ENCODE assay signal across 7 cellular contexts in genomic region chr17:8210761-8211458, GRCh38. TPM values are rescaled to one million over a fixed set of nuclear protein-coding genes. Genes with fewer than 3 reads are reported as not detected.
DNase-seq lines count a peak whose midpoint lies in the region; ATAC-seq, FAIRE-seq and TF ChIP-seq lines count a peak whose summit lies in the region.

No MANE protein-coding gene starts in this region.

- TF ChIP-seq POLR2A in H1 (IDR thresholded peaks at IDR 0.05; ENCODE audit: control extremely low read depth in 1 of 2, low read depth in 2 of 2, low read length in 2 of 2) = no peak

- no peak overlapping the region for H3K18ac ChIP-seq in H1 (ENCODE audit: extremely low read depth, low read length)

- H4K8ac ChIP-seq in H1 (ENCODE audit: extremely low read depth, insufficient read depth, low read length) = no peak overlapping the region

- CTCF ChIA-PET in H1 (lab: Charles Lee; ENCODE audit: partially characterized antibody) = interaction anchor here (0.5 to 1.9 kb wide), 7 partner anchors 9 to 118 kb away, joined by 3 to 4 read pairs (median 3); no protein-coding TSS in a partner anchor

- no peak overlapping the region for H2AFZ ChIP-seq in H1 (ENCODE audit: low read length)
- no peak overlapping the region for H2AFZ ChIP-seq in neural cell (ENCODE audit: low read depth, low read length)

- no peaks in the 10 kb centered on the region for H3K9me2 ChIP-seq in neural cell (ENCODE audit: insufficient read depth, low read length)

- no peak overlapping the region for H3K23ac ChIP-seq in H1 (ENCODE audit: insufficient read length)

- no peak for DNase-seq in GM19239 (ENCODE audit: insufficient read length, low spot score)
- peak; percentile 57 for DNase-seq in NCI-H69 (lab: John Stamatoyannopoulos, UW)
- DNase-seq in H1 (ENCODE audit: low read depth in 1 of 2, low spot score in 2 of 2) = peak in 1 of 2 experiments; percentile 63
- DNase-seq in NCI-H2107 treated with DMSO at 0.1 percent for 48 hours (lab: John Stamatoyannopoulos, UW; ENCODE audit: unreplicated experiment) = no peak
- no peak for DNase-seq in substantia nigra (lab: John Stamatoyannopoulos, UW)

- H3K4me3 ChIP-seq in H1 (ENCODE audit: extremely low read depth in 1 of 4, insufficient read depth in 2 of 4, low read depth in 3 of 4, low read length in 4 of 4) (peak overlapping the region; percentile 67 to 93 (median 80)), neural cell (ENCODE audit: low read length) (peak overlapping the region; percentile 76)

- FAIRE-seq in GM19239 (lab: Jason Lieb, UNC) (peak; percentile 53), H1 (lab: Jason Lieb, UNC) (no peak)

- H3K27ac ChIP-seq in H1 (ENCODE audit: low read depth, low read length) = peak overlapping the region; percentile 27; the same call in 1 of the 2 replicates
- no peak overlapping the region for H3K27ac ChIP-seq in neural cell (ENCODE audit: low read length)
- H3K27ac ChIP-seq in substantia nigra (ENCODE audit: low read depth, low read length, poor library complexity, severe bottlenecking) = no peak overlapping the region

- peak overlapping the region; percentile 81; the same call in 1 of the 2 replicates for H2BK15ac ChIP-seq in H1 (ENCODE audit: low read length)

- no peak overlapping the region; the same call in 1 of the 2 replicates for H2BK5ac ChIP-seq in H1 (ENCODE audit: low read depth, low read length)

- H3K79me2 ChIP-seq in H1 (ENCODE audit: control insufficient read depth in 1 of 2, insufficient read depth in 2 of 2, low read length in 2 of 2) (peaks cover 3 to 16% of the 10 kb centered on the region in 2 experiments), neural cell (replicated peaks; ENCODE audit: insufficient read depth, low read length) (peaks cover 13% of the 10 kb centered on the region)

- TF ChIP-seq RAD21 in H1 (IDR thresholded peaks at IDR 0.05 in 1 of 2, conservative IDR thresholded peaks at IDR 0.05 in 1 of 2; ENCODE audit: low read depth in 2 of 2, low read length in 2 of 2) (no peak), neural cell (conservative IDR thresholded peaks at IDR 0.05) (no peak)

- H3K14ac ChIP-seq in H1 (ENCODE audit: insufficient read length) = no peak overlapping the region

- H3K4me2 ChIP-seq in H1 (ENCODE audit: insufficient read depth in 1 of 2, low read depth in 2 of 2, low read length in 2 of 2) (peak overlapping the region; percentile 62 to 89), neural cell (ENCODE audit: low read length) (peak overlapping the region; percentile 79)

- H2BK20ac ChIP-seq in H1 (ENCODE audit: low read length) = no peak overlapping the region

- 0 out of 2 replicates have a peak, but pooled peaks cover 2% of the 10 kb centered on the region for H3K79me1 ChIP-seq in H1 (ENCODE audit: low read depth, low read length)

- no peak overlapping the region for H2BK12ac ChIP-seq in H1 (ENCODE audit: low read depth, low read length)

- H4K91ac ChIP-seq in H1 (replicated peaks; ENCODE audit: insufficient read length, low read length) = no peak overlapping the region

- 32% methylated on average over 22 of the region's 22 CpGs; no CpG with 5 or more reads in 1 of the 2 experiments for WGBS in H1 (ENCODE audit: extremely low coverage in 1 of 2, insufficient coverage in 1 of 2, insufficient read length in 1 of 2, insufficient replicate concordance in 2 of 2, low coverage in 1 of 2, low lambda C conversion rate in 2 of 2, missing lambda C conversion rate in 1 of 2), 2 experiments

- POLR2A ChIA-PET in H1 (lab: Charles Lee; ENCODE audit: partially characterized antibody) = interaction anchor here (0.7 to 19.6 kb wide), 20 partner anchors 12 to 257 kb away, joined by 3 to 373 read pairs (median 6); partner anchors contain the start of genes BORCS6, KRABD2, PFAS and RANGRF

- H3K9me3 ChIP-seq in H1 (ENCODE audit: insufficient read depth in 2 of 2, low read depth in 1 of 2, low read length in 1 of 2) (no peaks in the 10 kb centered on the region), neural cell (ENCODE audit: low read length) (no peaks in the 10 kb centered on the region)

- TF ChIP-seq CTCF in H1 (IDR thresholded peaks at IDR 0.05; ENCODE audit: control extremely low read depth in 1 of 3, insufficient read depth in 1 of 3, low read depth in 1 of 3, low read length in 3 of 3) (no peak), neural cell (IDR thresholded peaks at IDR 0.05; ENCODE audit: poor library complexity, severe bottlenecking) (no peak)

- H4K20me1 ChIP-seq in H1 (replicated peaks in 1 of 2; ENCODE audit: control insufficient read depth in 1 of 2, insufficient read depth in 2 of 2, low read length in 2 of 2) = peaks cover 0 to 5% of the 10 kb centered on the region in 2 experiments
- H4K20me1 ChIP-seq in neural cell (ENCODE audit: insufficient read depth) = no peaks in the 10 kb centered on the region

- H4K5ac ChIP-seq in H1 (ENCODE audit: insufficient read length, low read depth, low read length) = no peak overlapping the region

- peaks cover 0 to 4% (median under 1%) of the 10 kb centered on the region in 4 experiments; a peak in 2 of 7 replicates for H3K4me1 ChIP-seq in H1 (replicated peaks in 1 of 4; ENCODE audit: control insufficient read depth in 3 of 4, insufficient read depth in 4 of 4, low read length in 3 of 4)

- no peak overlapping the region for H3K56ac ChIP-seq in H1 (replicated peaks; ENCODE audit: insufficient read length, low read depth, low read length)

- ATAC-seq in GM21367 (IDR thresholded peaks at IDR 0.05; ENCODE audit: unreplicated experiment) = no peak

- peaks cover 10 to 18% (median 14%) of the 10 kb centered on the region in 4 experiments; a peak in 7 of 8 replicates for H3K36me3 ChIP-seq in H1 (ENCODE audit: control insufficient read depth in 2 of 4, insufficient read depth in 4 of 4, low read length in 3 of 4)
- H3K36me3 ChIP-seq in neural cell (ENCODE audit: insufficient read depth, low read length) = no peaks in the 10 kb centered on the region

- H3K27me3 ChIP-seq in H1 (replicated peaks in 1 of 4; ENCODE audit: control insufficient read depth in 3 of 4, extremely low read depth in 1 of 4, insufficient read depth in 3 of 4, low read length in 3 of 4) (no peaks in the 10 kb centered on the region), neural cell (ENCODE audit: insufficient read depth, low read depth, low read length) (no peaks in the 10 kb centered on the region)

- no peak for TF ChIP-seq EP300 in H1 (IDR thresholded peaks at IDR 0.05; ENCODE audit: borderline replicate concordance in 1 of 2, low read depth in 2 of 2, low read length in 2 of 2)
- no peak for TF ChIP-seq EP300 in neural cell (conservative IDR thresholded peaks at IDR 0.05; ENCODE audit: poor library complexity, severe bottlenecking)

- no peak overlapping the region for H2BK120ac ChIP-seq in H1 (replicated peaks; ENCODE audit: low read depth, low read length)

- peak overlapping the region; percentile 71 for H3K4ac ChIP-seq in H1 (replicated peaks; ENCODE audit: insufficient read length, low read depth, low read length)

- H3K9ac ChIP-seq in H1 (replicated peaks in 1 of 4; ENCODE audit: extremely low read depth in 1 of 4, low read depth in 3 of 4, low read length in 3 of 4) (peak overlapping the region in 3 of 4 experiments; percentile 50 to 84 (median 81); a peak in 4 of 7 replicates), neural cell (ENCODE audit: low read length) (no peak overlapping the region)

- no peak overlapping the region for H2AK5ac ChIP-seq in H1 (ENCODE audit: low read depth, low read length)

- H3K23me2 ChIP-seq in H1 (ENCODE audit: low read depth, low read length) = peaks cover 4% of the 10 kb centered on the region

- H3F3A ChIP-seq in neural cell (ENCODE audit: insufficient read depth, low read length, poor library complexity, severe bottlenecking) = no peaks in the 10 kb centered on the region

RNA-seq across cellular contexts. Expression of gene AURKB, which starts 0.5 kb away (rescaled TPM):
- total RNA-seq in H1 (2021; fragmentation: NEBNext Ultra II Directional; extraction: Animal tissue kit (Norgen Biotek cat#: 25700)) = 154 and 160 TPM in 2 replicates
- polyA plus RNA-seq in H1 (2011; rRNA removed) (102 and 171 TPM in 2 replicates), neural cell (0.84 and 4.8 TPM in 2 replicates)
- 93.9 TPM for polyA plus RNA-seq in H1 (2011; cell fraction: cytosol; rRNA removed)
- polyA plus RNA-seq in H1 (2011; cell fraction: nucleus; rRNA removed) = 222 TPM
- polyA plus RNA-seq in H1 (2012, experiment 1 of 2) = 155 to 177 TPM (median 169 TPM) in 4 replicates
- 172 TPM for polyA plus RNA-seq in H1 (2012, experiment 2 of 2)
- polyA plus RNA-seq in H1 (2013, experiment 1 of 2) = 168 TPM
- polyA plus RNA-seq in H1 (2013, experiment 2 of 2) = 162 TPM
- polyA minus RNA-seq in H1 (2011; rRNA and poly(A)+ RNA removed) = 55.0 and 80.2 TPM in 2 replicates
- polyA minus RNA-seq in H1 (2011; cell fraction: cytosol; rRNA and poly(A)+ RNA removed) = 41.2 TPM
- polyA minus RNA-seq in H1 (2011; cell fraction: nucleus; rRNA and poly(A)+ RNA removed) = 80.6 TPM
- 0.97 and 2.9 TPM in 2 replicates for polyA minus RNA-seq in neural cell

RNA-seq across cellular contexts. Expression of gene BORCS6, which starts 20.9 kb away (rescaled TPM):
- total RNA-seq in H1 (2021; fragmentation: NEBNext Ultra II Directional; extraction: Animal tissue kit (Norgen Biotek cat#: 25700)) = 3.6 and 4.6 TPM in 2 replicates
- polyA plus RNA-seq in H1 (2011; rRNA removed) (3.3 and 3.8 TPM in 2 replicates), neural cell (12.1 and 13.7 TPM in 2 replicates)
- 3.7 TPM for polyA plus RNA-seq in H1 (2011; cell fraction: cytosol; rRNA removed)
- 2.7 TPM for polyA plus RNA-seq in H1 (2011; cell fraction: nucleus; rRNA removed)
- polyA plus RNA-seq in H1 (2012, experiment 1 of 2) = 2.3 to 3.4 TPM (median 2.8 TPM) in 4 replicates
- 3.8 TPM for polyA plus RNA-seq in H1 (2012, experiment 2 of 2)
- 2.2 TPM for polyA plus RNA-seq in H1 (2013, experiment 1 of 2)
- polyA plus RNA-seq in H1 (2013, experiment 2 of 2) = 2.2 TPM
- polyA minus RNA-seq in H1 (2011; rRNA and poly(A)+ RNA removed) = 1.3 and 1.9 TPM in 2 replicates
- polyA minus RNA-seq in H1 (2011; cell fraction: cytosol; rRNA and poly(A)+ RNA removed) = 3.7 TPM
- polyA minus RNA-seq in H1 (2011; cell fraction: nucleus; rRNA and poly(A)+ RNA removed) = 2.2 TPM
- polyA minus RNA-seq in neural cell = 12.0 and 14.6 TPM in 2 replicates

RNA-seq across cellular contexts. Expression of gene TMEM107, which starts 34.7 kb away (rescaled TPM):
- total RNA-seq in H1 (2021; fragmentation: NEBNext Ultra II Directional; extraction: Animal tissue kit (Norgen Biotek cat#: 25700)) = 17.3 and 17.9 TPM in 2 replicates
- polyA plus RNA-seq in H1 (2011; rRNA removed) (21.4 and 21.5 TPM in 2 replicates), neural cell (23.3 and 31.7 TPM in 2 replicates)
- 16.0 TPM for polyA plus RNA-seq in H1 (2011; cell fraction: cytosol; rRNA removed)
- polyA plus RNA-seq in H1 (2011; cell fraction: nucleus; rRNA removed) = 16.9 TPM
- 8.9 to 12.0 TPM (median 9.6 TPM) in 4 replicates for polyA plus RNA-seq in H1 (2012, experiment 1 of 2)
- polyA plus RNA-seq in H1 (2012, experiment 2 of 2) = 8.0 TPM
- 9.6 TPM for polyA plus RNA-seq in H1 (2013, experiment 1 of 2)
- polyA plus RNA-seq in H1 (2013, experiment 2 of 2) = 10.3 TPM
- 37.4 and 44.0 TPM in 2 replicates for polyA minus RNA-seq in H1 (2011; rRNA and poly(A)+ RNA removed)
- polyA minus RNA-seq in H1 (2011; cell fraction: cytosol; rRNA and poly(A)+ RNA removed) = 34.1 TPM
- 181 TPM for polyA minus RNA-seq in H1 (2011; cell fraction: nucleus; rRNA and poly(A)+ RNA removed)
- polyA minus RNA-seq in neural cell = 46.0 and 56.4 TPM in 2 replicates

RNA-seq across cellular contexts. Expression of gene CTC1, which starts 36.9 kb away (rescaled TPM):
- 33.7 and 39.8 TPM in 2 replicates for total RNA-seq in H1 (2021; fragmentation: NEBNext Ultra II Directional; extraction: Animal tissue kit (Norgen Biotek cat#: 25700))
- polyA plus RNA-seq in H1 (2011; rRNA removed) (19.4 and 32.2 TPM in 2 replicates), neural cell (11.9 and 16.5 TPM in 2 replicates)
- 13.3 TPM for polyA plus RNA-seq in H1 (2011; cell fraction: cytosol; rRNA removed)
- polyA plus RNA-seq in H1 (2011; cell fraction: nucleus; rRNA removed) = 112 TPM
- 12.8 to 17.3 TPM (median 14.4 TPM) in 4 replicates for polyA plus RNA-seq in H1 (2012, experiment 1 of 2)
- polyA plus RNA-seq in H1 (2012, experiment 2 of 2) = 6.4 TPM
- 13.0 TPM for polyA plus RNA-seq in H1 (2013, experiment 1 of 2)
- 12.3 TPM for polyA plus RNA-seq in H1 (2013, experiment 2 of 2)
- polyA minus RNA-seq in H1 (2011; rRNA and poly(A)+ RNA removed) = 36.9 and 45.5 TPM in 2 replicates
- polyA minus RNA-seq in H1 (2011; cell fraction: cytosol; rRNA and poly(A)+ RNA removed) = 11.2 TPM
- 74.9 TPM for polyA minus RNA-seq in H1 (2011; cell fraction: nucleus; rRNA and poly(A)+ RNA removed)
- polyA minus RNA-seq in neural cell = 17.0 and 22.0 TPM in 2 replicates

RNA-seq across cellular contexts. Expression of gene PFAS, which starts 38.2 kb away (rescaled TPM):
- total RNA-seq in H1 (2021; fragmentation: NEBNext Ultra II Directional; extraction: Animal tissue kit (Norgen Biotek cat#: 25700)) = 238 and 248 TPM in 2 replicates
- polyA plus RNA-seq in H1 (2011; rRNA removed) = 88.4 and 120 TPM in 2 replicates
- 82.0 TPM for polyA plus RNA-seq in H1 (2011; cell fraction: cytosol; rRNA removed)
- 363 TPM for polyA plus RNA-seq in H1 (2011; cell fraction: nucleus; rRNA removed)
- polyA plus RNA-seq in H1 (2012, experiment 1 of 2) = 107 to 119 TPM (median 115 TPM) in 4 replicates
- 124 TPM for polyA plus RNA-seq in H1 (2012, experiment 2 of 2)
- polyA plus RNA-seq in H1 (2013, experiment 1 of 2) = 71.8 TPM
- polyA plus RNA-seq in H1 (2013, experiment 2 of 2) = 62.8 TPM
- polyA minus RNA-seq in H1 (2011; rRNA and poly(A)+ RNA removed) = 219 and 271 TPM in 2 replicates
- polyA minus RNA-seq in H1 (2011; cell fraction: cytosol; rRNA and poly(A)+ RNA removed) = 89.1 TPM
- 167 TPM for polyA minus RNA-seq in H1 (2011; cell fraction: nucleus; rRNA and poly(A)+ RNA removed)
- 11.0 and 11.7 TPM in 2 replicates for polyA plus RNA-seq in neural cell
- polyA minus RNA-seq in neural cell = 13.3 and 27.5 TPM in 2 replicates

Comparison
In these comparisons a context has a peak if more than half of its experiments do, and no peak if none do; other contexts are left out.
1. RNA of gene AURKB, which starts 0.5 kb away (polyA plus RNA-seq): 93.9 to 222 TPM in H1; 0.84 to 4.8 TPM in neural cell; every median in the first group is over 10 times any median in the second.